9 cellular contexts compared by ENCODE assay signal in the genomic region with DNA sequence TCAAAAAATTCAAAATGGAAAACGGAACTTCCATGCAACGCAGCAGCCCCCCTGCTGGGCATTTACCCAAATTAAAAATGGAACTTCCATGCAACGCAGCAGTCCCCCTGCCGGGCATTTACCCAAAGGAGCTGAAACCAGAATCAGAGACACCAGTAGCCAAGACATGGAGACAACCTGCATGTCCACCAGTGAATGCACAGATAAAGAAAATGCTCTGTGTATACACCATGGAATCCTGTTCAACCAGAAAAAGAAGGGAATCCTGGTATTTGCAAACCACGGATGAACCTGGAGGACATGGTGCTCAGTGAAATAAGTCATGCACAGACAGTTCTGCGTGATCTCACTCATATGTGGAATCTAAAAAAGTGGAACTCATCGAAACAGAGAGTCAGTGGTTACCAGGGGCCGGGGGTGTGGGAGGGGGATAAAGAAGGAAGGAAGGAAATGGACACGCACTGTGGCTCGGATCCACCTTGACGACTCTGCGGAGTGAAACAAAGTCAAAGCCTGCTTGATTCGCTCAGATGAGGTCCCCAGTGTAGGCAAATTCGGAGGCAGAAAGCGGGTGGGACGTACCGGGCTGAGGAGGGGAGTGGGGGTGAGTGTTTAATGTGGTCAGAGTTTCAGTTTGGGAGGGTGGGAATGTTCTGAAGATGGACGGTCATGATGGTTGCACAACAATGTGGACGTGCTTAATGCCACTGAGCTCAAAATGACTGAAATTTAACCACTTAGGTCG. TPM values are rescaled to one million over a fixed set of nuclear protein-coding genes. Genes with fewer than 3 reads are reported as not detected.
DNase-seq lines count a peak whose midpoint lies in the region; ATAC-seq lines count a peak whose summit lies in the region.
"Had no signal": no experiment of that assay in that cellular context is flagged by ENCODE, and none has a peak within 500 bp of the region (broad histone marks: within the 10 kb centered on the region; RNA-seq: fewer than 3 reads in every experiment).

No MANE protein-coding gene starts in this region.

- H3K9me3 Mint-ChIP-seq in activated T-cell treated with anti-CD3 and anti-CD28 coated beads, Interleukin-2, amount 50 U/mL, for 72 hours = no peaks in the 10 kb centered on the region
- H3K9me3 Mint-ChIP-seq in T-helper 2 cell treated with Interferon-gamma antibody and Interleukin-4, amounts not matched to agents 5 μg/mL and 100 μg/mL, for 36 hours = no peaks in the 10 kb centered on the region
- no peaks in the 10 kb centered on the region for H3K9me3 Mint-ChIP-seq in stimulated activated effector memory CD8-positive, alpha-beta T cell treated with anti-CD3 and anti-CD28 coated beads, Interleukin-12 subunit alpha, Interleukin-12 subunit beta, amount 100 ng/mL, for 72 hours
- H3K9me3 Mint-ChIP-seq: naive thymus-derived CD8-positive, alpha-beta T cell had no signal

- peaks cover 24% of the 10 kb centered on the region for H3K27me3 Mint-ChIP-seq in activated T-cell treated with anti-CD3 and anti-CD28 coated beads, Interleukin-2, amount 50 U/mL, for 72 hours (ENCODE audit: low read depth)
- H3K27me3 Mint-ChIP-seq in T-helper 2 cell treated with Interferon-gamma antibody and Interleukin-4, amounts not matched to agents 5 μg/mL and 100 μg/mL, for 36 hours (ENCODE audit: low read depth) = no peaks in the 10 kb centered on the region

- peaks cover 9 to 40% of the 10 kb centered on the region in 2 donors for H3K36me3 Mint-ChIP-seq in activated T-cell treated with anti-CD3 and anti-CD28 coated beads, Interleukin-2, amount 50 U/mL, for 72 hours (ENCODE audit: insufficient read depth in 2 of 2)
- H3K36me3 Mint-ChIP-seq in T-helper 2 cell treated with Interferon-gamma antibody and Interleukin-4, amounts not matched to agents 5 μg/mL and 100 μg/mL, for 36 hours (ENCODE audit: low read depth) = peaks cover 50% of the 10 kb centered on the region
- peaks cover 47% of the 10 kb centered on the region for H3K36me3 Mint-ChIP-seq in stimulated activated effector memory CD8-positive, alpha-beta T cell treated with anti-CD3 and anti-CD28 coated beads, Interleukin-12 subunit alpha, Interleukin-12 subunit beta, amount 100 ng/mL, for 72 hours
- H3K36me3 Mint-ChIP-seq: naive thymus-derived CD8-positive, alpha-beta T cell had no signal

- DNase-seq in activated T-cell treated with anti-CD3 and anti-CD28 coated beads, Interleukin-2, amount 50 U/mL, for 72 hours = peak; percentile 54 to 74
- DNase-seq in activated T-cell treated with anti-CD3 and anti-CD28 coated beads, Interleukin-2, amount 50 U/mL, for 1 hour = no peak
- no peak for DNase-seq in T-helper 2 cell treated with Interferon-gamma antibody and Interleukin-4, amounts not matched to agents 5 μg/mL and 100 μg/mL, for 36 hours (ENCODE audit: low spot score)
- DNase-seq in stimulated activated effector memory CD8-positive, alpha-beta T cell treated with anti-CD3 and anti-CD28 coated beads, Interleukin-12 subunit alpha, Interleukin-12 subunit beta, amount 100 ng/mL, for 72 hours (ENCODE audit: low spot score in 2 of 2) = peak in 1 of 2 donors; percentile 35
- no peak for DNase-seq in NCI-H774 (lab: John Stamatoyannopoulos, UW)
- no peak for DNase-seq in DMS153 (lab: John Stamatoyannopoulos, UW)
- DNase-seq in NCI-H187 (lab: John Stamatoyannopoulos, UW) = no peak

- H3K27ac Mint-ChIP-seq in activated T-cell treated with anti-CD3 and anti-CD28 coated beads, Interleukin-2, amount 50 U/mL, for 72 hours = no peak overlapping the region
- peak overlapping the region; percentile 67 for H3K27ac Mint-ChIP-seq in T-helper 2 cell treated with Interferon-gamma antibody and Interleukin-4, amounts not matched to agents 5 μg/mL and 100 μg/mL, for 36 hours
- H3K27ac Mint-ChIP-seq in stimulated activated effector memory CD8-positive, alpha-beta T cell treated with anti-CD3 and anti-CD28 coated beads, Interleukin-12 subunit alpha, Interleukin-12 subunit beta, amount 100 ng/mL, for 72 hours = no peak overlapping the region

- ATAC-seq in activated T-cell treated with anti-CD3 and anti-CD28 coated beads, Interleukin-2, amount 50 U/mL, for 72 hours (replicated peaks in 1 of 2) = peak; percentile 61 to 74
- ATAC-seq in HG02938 (IDR thresholded peaks at IDR 0.05; ENCODE audit: unreplicated experiment) = peak; percentile 49
- peak; percentile 49 for ATAC-seq in stimulated activated effector memory CD8-positive, alpha-beta T cell treated with anti-CD3 and anti-CD28 coated beads, Interleukin-12 subunit alpha, Interleukin-12 subunit beta, amount 100 ng/mL, for 72 hours
- ATAC-seq: naive thymus-derived CD8-positive, alpha-beta T cell had no signal

- peaks cover 60% of the 10 kb centered on the region for H3K4me1 Mint-ChIP-seq in activated T-cell treated with anti-CD3 and anti-CD28 coated beads, Interleukin-2, amount 50 U/mL, for 72 hours (ENCODE audit: low read depth)
- H3K4me1 Mint-ChIP-seq in T-helper 2 cell treated with Interferon-gamma antibody and Interleukin-4, amounts not matched to agents 5 μg/mL and 100 μg/mL, for 36 hours (ENCODE audit: low read depth) = peaks cover 34% of the 10 kb centered on the region
- peaks cover 17% of the 10 kb centered on the region for H3K4me1 Mint-ChIP-seq in stimulated activated effector memory CD8-positive, alpha-beta T cell treated with anti-CD3 and anti-CD28 coated beads, Interleukin-12 subunit alpha, Interleukin-12 subunit beta, amount 100 ng/mL, for 72 hours

- H3K4me3 Mint-ChIP-seq in activated T-cell treated with anti-CD3 and anti-CD28 coated beads, Interleukin-2, amount 50 U/mL, for 72 hours = peak overlapping the region; percentile 45 to 70
- H3K4me3 Mint-ChIP-seq in T-helper 2 cell treated with Interferon-gamma antibody and Interleukin-4, amounts not matched to agents 5 μg/mL and 100 μg/mL, for 36 hours = no peak overlapping the region
- no peak overlapping the region for H3K4me3 Mint-ChIP-seq in stimulated activated effector memory CD8-positive, alpha-beta T cell treated with anti-CD3 and anti-CD28 coated beads, Interleukin-12 subunit alpha, Interleukin-12 subunit beta, amount 100 ng/mL, for 72 hours
- H3K4me3 Mint-ChIP-seq: naive thymus-derived CD8-positive, alpha-beta T cell had no signal

RNA-seq across cellular contexts. Expression of a gene that starts 40.2 kb away (rescaled TPM):
- 10 to 100 TPM; 60.1 to 78.2 TPM for total RNA-seq in activated T-cell treated with anti-CD3 and anti-CD28 coated beads, Interleukin-2, amount 50 U/mL, for 72 hours

Comparison
In these comparisons a context has a peak if more than half of its experiments do, and no peak if none do; other contexts are left out.
1. DNase-seq: peak in activated T-cell treated with anti-CD3 and anti-CD28 coated beads, Interleukin-2, amount 50 U/mL, for 72 hours (2 of 2); none in activated T-cell treated with anti-CD3 and anti-CD28 coated beads, Interleukin-2, amount 50 U/mL, for 1 hour (single experiment), T-helper 2 cell treated with Interferon-gamma antibody and Interleukin-4, amounts not matched to agents 5 μg/mL and 100 μg/mL, for 36 hours (single experiment), NCI-H774 (single experiment), DMS153 (single experiment) and NCI-H187 (0 of 2).
2. H3K4me3 Mint-ChIP-seq: peak in activated T-cell treated with anti-CD3 and anti-CD28 coated beads, Interleukin-2, amount 50 U/mL, for 72 hours (2 of 2); none in T-helper 2 cell treated with Interferon-gamma antibody and Interleukin-4, amounts not matched to agents 5 μg/mL and 100 μg/mL, for 36 hours (single experiment) and stimulated activated effector memory CD8-positive, alpha-beta T cell treated with anti-CD3 and anti-CD28 coated beads, Interleukin-12 subunit alpha, Interleukin-12 subunit beta, amount 100 ng/mL, for 72 hours (single experiment).
3. Peak in every context shown above with its lines, with median percentiles within 50 percentile points of each other: ATAC-seq.